1 cellular context compared by ENCODE assay signal in the genomic region with DNA sequence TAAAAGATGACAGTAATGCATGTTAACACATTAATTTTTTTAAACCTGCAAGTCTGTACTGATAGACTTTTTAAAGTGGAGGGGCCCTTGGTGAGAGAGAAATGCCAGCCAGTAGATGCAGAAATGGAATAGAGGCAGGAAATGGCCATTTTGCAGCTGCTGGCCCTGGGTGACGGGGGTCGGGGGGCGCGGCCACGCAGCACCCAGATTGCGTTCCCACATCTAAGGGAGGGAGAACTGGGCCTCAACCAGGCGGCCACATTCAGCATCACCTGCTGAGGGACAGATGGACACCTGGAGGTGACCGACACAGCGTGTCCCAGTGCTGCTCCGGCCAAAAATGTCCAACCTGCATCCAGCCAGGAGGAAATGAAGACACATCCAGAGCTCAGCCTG.
TF ChIP-seq lines count a peak whose summit lies in the region.

No MANE protein-coding gene starts in this region.

TF ChIP-seq in HepG2, 621 proteins besides CTCF, POLR2A, EP300 and RAD21:
- TF ChIP-seq, protein P1, sequence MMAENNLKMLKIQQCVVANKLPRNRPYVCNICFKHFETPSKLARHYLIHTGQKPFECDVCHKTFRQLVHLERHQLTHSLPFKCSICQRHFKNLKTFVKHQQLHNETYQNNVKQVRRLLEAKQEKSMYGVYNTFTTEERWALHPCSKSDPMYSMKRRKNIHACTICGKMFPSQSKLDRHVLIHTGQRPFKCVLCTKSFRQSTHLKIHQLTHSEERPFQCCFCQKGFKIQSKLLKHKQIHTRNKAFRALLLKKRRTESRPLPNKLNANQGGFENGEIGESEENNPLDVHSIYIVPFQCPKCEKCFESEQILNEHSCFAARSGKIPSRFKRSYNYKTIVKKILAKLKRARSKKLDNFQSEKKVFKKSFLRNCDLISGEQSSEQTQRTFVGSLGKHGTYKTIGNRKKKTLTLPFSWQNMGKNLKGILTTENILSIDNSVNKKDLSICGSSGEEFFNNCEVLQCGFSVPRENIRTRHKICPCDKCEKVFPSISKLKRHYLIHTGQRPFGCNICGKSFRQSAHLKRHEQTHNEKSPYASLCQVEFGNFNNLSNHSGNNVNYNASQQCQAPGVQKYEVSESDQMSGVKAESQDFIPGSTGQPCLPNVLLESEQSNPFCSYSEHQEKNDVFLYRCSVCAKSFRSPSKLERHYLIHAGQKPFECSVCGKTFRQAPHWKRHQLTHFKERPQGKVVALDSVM (CRISPR knock-in tag; IDR thresholded peaks at IDR 0.05) = peak; percentile 6; the same call in 1 of the 2 replicates
- no peak for TF ChIP-seq MAFG (CRISPR knock-in tag; IDR thresholded peaks at IDR 0.05)
- TF ChIP-seq JARID2 (CRISPR knock-in tag; IDR thresholded peaks at IDR 0.05; ENCODE audit: insufficient replicate concordance) = no peak
